Comparison of ENCODE assay signal across 19 cellular contexts in genomic region chr15:41888662-41889253, GRCh38. TPM values are rescaled to one million over a fixed set of nuclear protein-coding genes. Genes with fewer than 3 reads are reported as not detected.
A peak's percentile ranks its signal among the peaks of the same experiment; 100 is the strongest.
DNase-seq lines count a peak whose midpoint lies in the region; ATAC-seq and TF ChIP-seq lines count a peak whose summit lies in the region.
"Had no signal": no experiment of that assay in that cellular context is flagged by ENCODE, and none has a peak within 500 bp of the region (broad histone marks: within the 10 kb centered on the region; RNA-seq: fewer than 3 reads in every experiment).

No MANE protein-coding gene starts in this region.

- H3K36me3 Mint-ChIP-seq in activated CD8-positive, alpha-beta memory T cell treated with anti-CD3 and anti-CD28 coated beads, Interleukin-2, amount 10 ng/mL, durations not matched to agents 7 days and 5 days = peaks cover 2% of the 10 kb centered on the region
- H3K36me3 Mint-ChIP-seq in activated CD4-positive, alpha-beta memory T cell treated with anti-CD3 and anti-CD28 coated beads, Interleukin-2, amount 10 ng/mL, durations not matched to agents 7 days and 5 days (ENCODE audit: low read depth) = peaks cover 10% of the 10 kb centered on the region

- H3K27me3 Mint-ChIP-seq in activated CD8-positive, alpha-beta memory T cell treated with anti-CD3 and anti-CD28 coated beads, Interleukin-2, amount 10 ng/mL, durations not matched to agents 7 days and 5 days = no peaks in the 10 kb centered on the region
- H3K27me3 Mint-ChIP-seq in activated CD4-positive, alpha-beta memory T cell treated with anti-CD3 and anti-CD28 coated beads, Interleukin-2, amount 10 ng/mL, durations not matched to agents 7 days and 5 days = no peaks in the 10 kb centered on the region

- H3K36me3 ChIP-seq in spleen = no peaks in the 10 kb centered on the region
- H3K36me3 ChIP-seq: transverse colon had no signal

- no peaks in the 10 kb centered on the region for H3K27me3 ChIP-seq in spleen (replicated peaks in 1 of 7)
- H3K27me3 ChIP-seq: transverse colon had no signal

- TF ChIP-seq POLR2A in spleen (IDR thresholded peaks at IDR 0.05) = no peak

- H3K27ac ChIP-seq in spleen = no peak overlapping the region
- H3K27ac ChIP-seq: KMS-11, parathyroid adenoma, transverse colon, VCaP had no signal

- peaks cover 28% of the 10 kb centered on the region for H3K4me1 Mint-ChIP-seq in activated CD8-positive, alpha-beta memory T cell treated with anti-CD3 and anti-CD28 coated beads, Interleukin-2, amount 10 ng/mL, durations not matched to agents 7 days and 5 days
- H3K4me1 Mint-ChIP-seq in activated CD4-positive, alpha-beta memory T cell treated with anti-CD3 and anti-CD28 coated beads, Interleukin-2, amount 10 ng/mL, durations not matched to agents 7 days and 5 days = peaks cover 40% of the 10 kb centered on the region

- H3K4me1 ChIP-seq in spleen = peaks cover 4 to 33% (median 21%) of the 10 kb centered on the region in 6 donors
- H3K4me1 ChIP-seq: Caco-2, parathyroid adenoma had no signal

- CTCF ChIA-PET in activated CD8-positive, alpha-beta memory T cell treated with anti-CD3 and anti-CD28 coated beads, Interleukin-2, amount 10 ng/mL, durations not matched to agents 7 days and 5 days (lab: Charles Lee) = interaction anchor here (1.0 to 1.2 kb wide), 2 partner anchors 57 to 114 kb away, joined by 3 read pairs; partner anchors contain the start of gene MAPKBP1
- CTCF ChIA-PET in activated CD4-positive, alpha-beta memory T cell treated with anti-CD3 and anti-CD28 coated beads, Interleukin-2, amount 10 ng/mL, durations not matched to agents 7 days and 5 days (lab: Charles Lee) = interaction anchor here (1.1 kb wide), 1 partner anchor 114 kb away, joined by 5 read pairs; the partner anchor contains the start of gene MAPKBP1

- intact Hi-C loops in spleen (cut with DNase I; ENCODE audit: low total_unique reads) = no loop called here

- no peak for ATAC-seq in activated CD8-positive, alpha-beta memory T cell treated with anti-CD3 and anti-CD28 coated beads, Interleukin-2, amount 10 ng/mL, durations not matched to agents 7 days and 5 days
- no peak for ATAC-seq in HG02759 (IDR thresholded peaks at IDR 0.05; ENCODE audit: unreplicated experiment)
- no peak for ATAC-seq in GM19463 (IDR thresholded peaks at IDR 0.05; ENCODE audit: unreplicated experiment)
- no peak for ATAC-seq in GM18517 (IDR thresholded peaks at IDR 0.05; ENCODE audit: unreplicated experiment)
- ATAC-seq: left cardiac atrium had no signal

- peak; percentile 49 for DNase-seq in activated CD8-positive, alpha-beta memory T cell treated with anti-CD3 and anti-CD28 coated beads, Interleukin-2, amount 10 ng/mL, durations not matched to agents 7 days and 5 days
- no peak for DNase-seq in activated CD8-positive, alpha-beta memory T cell treated with anti-CD3 and anti-CD28 coated beads, Interleukin-2, amount 50 U/mL, for 4 hours
- DNase-seq in MV-4-11 (lab: John Stamatoyannopoulos, UW) = peak; percentile 52
- DNase-seq in activated CD4-positive, alpha-beta memory T cell treated with anti-CD3 and anti-CD28 coated beads, Interleukin-2, amount 10 ng/mL, durations not matched to agents 7 days and 5 days = peak; percentile 33
- DNase-seq in spleen = peak; percentile 73
- DNase-seq: activated T-cell treated with anti-CD3 and anti-CD28 coated beads for 4 hours; Caco-2; effector CD8-positive, alpha-beta T cell; hypothalamus; left cardiac atrium; NCI-H1436; NCI-H2227 treated with DMSO at 0.1 percent for 48 hours; transverse colon had no signal

- TF ChIP-seq CTCF in spleen (IDR thresholded peaks at IDR 0.05 in 8 of 11, conservative IDR thresholded peaks at IDR 0.05 in 3 of 11) = no peak

- peak overlapping the region; percentile 74 for H3K27ac Mint-ChIP-seq in activated CD8-positive, alpha-beta memory T cell treated with anti-CD3 and anti-CD28 coated beads, Interleukin-2, amount 10 ng/mL, durations not matched to agents 7 days and 5 days
- H3K27ac Mint-ChIP-seq in activated CD4-positive, alpha-beta memory T cell treated with anti-CD3 and anti-CD28 coated beads, Interleukin-2, amount 10 ng/mL, durations not matched to agents 7 days and 5 days = peak overlapping the region; percentile 59

- no peaks in the 10 kb centered on the region for H3K9me3 ChIP-seq in spleen
- H3K9me3 ChIP-seq: Caco-2, transverse colon had no signal

- no peak overlapping the region for H3K4me3 Mint-ChIP-seq in activated CD8-positive, alpha-beta memory T cell treated with anti-CD3 and anti-CD28 coated beads, Interleukin-2, amount 10 ng/mL, durations not matched to agents 7 days and 5 days
- H3K4me3 Mint-ChIP-seq in activated CD4-positive, alpha-beta memory T cell treated with anti-CD3 and anti-CD28 coated beads, Interleukin-2, amount 10 ng/mL, durations not matched to agents 7 days and 5 days = no peak overlapping the region

- 58 to 67% (median 61%) methylated on average over 7 of the region's 7 CpGs for WGBS in spleen, 5 donors

- no peaks in the 10 kb centered on the region for H3K9me3 Mint-ChIP-seq in activated CD8-positive, alpha-beta memory T cell treated with anti-CD3 and anti-CD28 coated beads, Interleukin-2, amount 10 ng/mL, durations not matched to agents 7 days and 5 days (ENCODE audit: low read depth)
- H3K9me3 Mint-ChIP-seq in activated CD4-positive, alpha-beta memory T cell treated with anti-CD3 and anti-CD28 coated beads, Interleukin-2, amount 10 ng/mL, durations not matched to agents 7 days and 5 days = no peaks in the 10 kb centered on the region

- H3K4me3 ChIP-seq in spleen = no peak overlapping the region
- H3K4me3 ChIP-seq: transverse colon had no signal

- POLR2A ChIA-PET in activated CD4-positive, alpha-beta memory T cell treated with anti-CD3 and anti-CD28 coated beads, Interleukin-2, amount 10 ng/mL, durations not matched to agents 7 days and 5 days (lab: Charles Lee) = interaction anchor here (2.1 kb wide), 1 partner anchor 77 kb away, joined by 5 read pairs; no protein-coding TSS in a partner anchor

RNA-seq across cellular contexts. Expression of gene SPTBN5, which starts 5.1 kb away (rescaled TPM):
- under 1 TPM; 0.54 to 0.91 TPM for total RNA-seq in activated CD8-positive, alpha-beta memory T cell treated with anti-CD3 and anti-CD28 coated beads, Interleukin-2, amount 10 ng/mL, durations not matched to agents 7 days and 5 days
- 1 to 10 TPM; 1.5 to 1.6 TPM for total RNA-seq in activated CD4-positive, alpha-beta memory T cell treated with anti-CD3 and anti-CD28 coated beads, Interleukin-2, amount 10 ng/mL, durations not matched to agents 7 days and 5 days
- total RNA-seq in spleen = 1 to 10 TPM in 2 of 7 donors, under 1 TPM in 5; 0.19 to 1.2 (median 0.67) TPM
- polyA plus RNA-seq in spleen = 1 to 10 TPM in 2 of 3 donors, under 1 TPM in 1; 0.41 to 2.0 (median 1.6) TPM

RNA-seq across cellular contexts. Expression of gene PLA2G4B, which starts 50.1 kb away (rescaled TPM):
- total RNA-seq in activated CD8-positive, alpha-beta memory T cell treated with anti-CD3 and anti-CD28 coated beads, Interleukin-2, amount 10 ng/mL, durations not matched to agents 7 days and 5 days = 1 to 10 TPM; 2.8 to 7.7 TPM
- 1 to 10 TPM; 6.0 to 6.8 TPM for total RNA-seq in activated CD4-positive, alpha-beta memory T cell treated with anti-CD3 and anti-CD28 coated beads, Interleukin-2, amount 10 ng/mL, durations not matched to agents 7 days and 5 days
- 10 to 100 TPM in 4 of 7 donors, 1 to 10 TPM in 3; 4.0 to 14.4 (median 10.2) TPM for total RNA-seq in spleen
- polyA plus RNA-seq in spleen = 10 to 100 TPM; 10.6 to 20.8 (median 18.5) TPM
